In genomic region chr16:4003166-4003565, GRCh38 we compare ENCODE assay signal across 26 cellular contexts.
"Had no signal": no experiment of that assay in that cellular context is flagged by ENCODE, and none has a peak within 500 bp of the region (broad histone marks: within the 10 kb centered on the region; RNA-seq: fewer than 3 reads in every experiment).

No MANE protein-coding gene starts in this region.

- H3K27me3 Mint-ChIP-seq: activated naive CD8-positive, alpha-beta T cell; T-cell had no signal

- H3K36me3 ChIP-seq: colonic mucosa, neutrophil, ovary had no signal

- H3K4me1 ChIP-seq: body of pancreas, colonic mucosa had no signal

- H3K27me3 ChIP-seq: body of pancreas, colonic mucosa, dorsolateral prefrontal cortex, neutrophil, ovary, suprapubic skin, tibial artery, upper lobe of right lung had no signal

- H3K9me3 Mint-ChIP-seq: nephron progenitor cell; T-cell; T-helper 2 cell treated with Interferon-gamma antibody and Interleukin-4, amounts not matched to agents 5 μg/mL and 100 μg/mL, for 36 hours had no signal

- ATAC-seq: body of pancreas, T-cell, upper lobe of right lung had no signal

- H3K4me3 Mint-ChIP-seq: activated naive CD8-positive, alpha-beta T cell; nephron progenitor cell; T-cell; T-helper 2 cell treated with Interferon-gamma antibody and Interleukin-4, amounts not matched to agents 5 μg/mL and 100 μg/mL, for 36 hours had no signal

- H3K9me3 ChIP-seq: body of pancreas, colonic mucosa, neutrophil, ovary, suprapubic skin, tibial artery, upper lobe of right lung had no signal

- H3K27ac Mint-ChIP-seq: activated naive CD8-positive, alpha-beta T cell; nephron progenitor cell; progenitor cell of endocrine pancreas; T-cell; T-helper 2 cell treated with Interferon-gamma antibody and Interleukin-4, amounts not matched to agents 5 μg/mL and 100 μg/mL, for 36 hours had no signal

- DNase-seq: activated CD4-positive, alpha-beta T cell treated with anti-CD3 and anti-CD28 coated beads for 4 hours; activated CD4-positive, alpha-beta T cell treated with anti-CD3 and anti-CD28 coated beads, Interleukin-2, amount 50 U/mL, for 4 hours; activated effector memory CD4-positive, alpha-beta T cell treated with Interleukin-2 at 50 U/mL for 16 hours; activated naive CD4-positive, alpha-beta T cell treated with Interleukin-2 at 50 U/mL for 16 hours; anterior cingulate cortex; body of pancreas; colonic mucosa; dorsolateral prefrontal cortex; effector memory CD4-positive, alpha-beta T cell; head of caudate nucleus; hippocampal formation; mesendoderm; nephron progenitor cell; ovary; stimulated activated CD4-positive, alpha-beta T cell treated with anti-CD3 and anti-CD28 coated beads, Interleukin-15, amount 100 ng/mL, for 24 hours; stimulated activated CD4-positive, alpha-beta T cell treated with anti-CD3 and anti-CD28 coated beads, Interleukin-2, amount 100 ng/mL, for 24 hours; stimulated activated naive CD4-positive, alpha-beta T cell; T-cell; tibial artery; upper lobe of right lung had no signal

- H3K4me3 ChIP-seq: body of pancreas, colonic mucosa, dorsolateral prefrontal cortex, lung, ovary, suprapubic skin, tibial artery, upper lobe of right lung had no signal

- H3K27ac ChIP-seq: body of pancreas, colonic mucosa, dorsolateral prefrontal cortex, neutrophil, ovary, suprapubic skin, tibial artery, upper lobe of right lung had no signal
